In genomic region chr16:88941933-88942909, GRCh38 we compare ENCODE assay signal across 8 cellular contexts. TPM values are rescaled to one million over a fixed set of nuclear protein-coding genes. Genes with fewer than 3 reads are reported as not detected.
A peak's percentile ranks its signal among the peaks of the same experiment; 100 is the strongest.
DNase-seq lines count a peak whose midpoint lies in the region; ATAC-seq and TF ChIP-seq lines count a peak whose summit lies in the region.

No MANE protein-coding gene starts in this region.

- H3K4me1 Mint-ChIP-seq in natural killer cell treated with Interleukin-12 subunit alpha and Interleukin-12 subunit beta and Interleukin-15 and Interleukin-18, amount 100 ng/mL, for 72 hours (ENCODE audit: low read depth in 2 of 2): peaks cover 0 to 6% of the 10 kb centered on the region in 2 donors

- H3K4me3 ChIP-seq in effector memory CD4-positive, alpha-beta T cell (ENCODE audit: insufficient read depth, low read depth, low read length, poor library complexity, severe bottlenecking): no peak overlapping the region
- H3K4me3 ChIP-seq in transverse colon: peak overlapping the region in 3 of 4 donors; percentile 33 to 52 (median 45)

- DNase-seq in activated gamma-delta T cell treated with Interleukin-2 at 50 U/mL for 16 hours (peak; percentile 60), activated gamma-delta T cell (lab: John Stamatoyannopoulos, UW) (no peak), HuH-7.5 (ENCODE audit: low spot score) (peak; percentile 87), transverse colon (peak; percentile 69), kidney tubule cell (ENCODE audit: low spot score) (no peak)
- DNase-seq in activated CD4-positive, alpha-beta T cell treated with anti-CD3 and anti-CD28 coated beads, Interleukin-2, amount 50 U/mL, for 24 hours (ENCODE audit: low read depth in 1 of 2, low spot score in 1 of 2): peak; percentile 26 to 28
- DNase-seq in effector memory CD4-positive, alpha-beta T cell: peak; percentile 14 to 43 (median 15)
- no peak for DNase-seq in natural killer cell treated with Interleukin-12 subunit alpha and Interleukin-12 subunit beta and Interleukin-15 and Interleukin-18, amount 100 ng/mL, for 72 hours (ENCODE audit: low spot score)

- peak; percentile 65 to 69 for ATAC-seq in natural killer cell treated with Interleukin-12 subunit alpha and Interleukin-12 subunit beta and Interleukin-15 and Interleukin-18, amount 100 ng/mL, for 72 hours

- no peaks in the 10 kb centered on the region for H3K9me3 ChIP-seq in effector memory CD4-positive, alpha-beta T cell (ENCODE audit: control insufficient read depth, low read length)
- no peaks in the 10 kb centered on the region for H3K9me3 ChIP-seq in transverse colon

- H3K4me3 Mint-ChIP-seq in natural killer cell treated with Interleukin-12 subunit alpha and Interleukin-12 subunit beta and Interleukin-15 and Interleukin-18, amount 100 ng/mL, for 72 hours: peak overlapping the region; percentile 47

- H3K27ac ChIP-seq in effector memory CD4-positive, alpha-beta T cell (ENCODE audit: insufficient read depth, low read length, poor library complexity, severe bottlenecking): no peak overlapping the region
- peak overlapping the region in 1 of 4 donors; percentile 46 for H3K27ac ChIP-seq in transverse colon

- no peak for TF ChIP-seq POLR2A in transverse colon (IDR thresholded peaks at IDR 0.05)

- peak; percentile 47 to 70 (median 57) for TF ChIP-seq CTCF in transverse colon (IDR thresholded peaks at IDR 0.05)

- H3K27me3 Mint-ChIP-seq in natural killer cell treated with Interleukin-12 subunit alpha and Interleukin-12 subunit beta and Interleukin-15 and Interleukin-18, amount 100 ng/mL, for 72 hours: peaks cover 0 to 15% of the 10 kb centered on the region in 2 donors

- H3K36me3 ChIP-seq in effector memory CD4-positive, alpha-beta T cell (ENCODE audit: control insufficient read depth, insufficient read depth, low read length): no peaks in the 10 kb centered on the region
- no peaks in the 10 kb centered on the region for H3K36me3 ChIP-seq in transverse colon

- H3K36me3 Mint-ChIP-seq in natural killer cell treated with Interleukin-12 subunit alpha and Interleukin-12 subunit beta and Interleukin-15 and Interleukin-18, amount 100 ng/mL, for 72 hours: no peaks in the 10 kb centered on the region

- 31% methylated on average over 38 of the region's 51 CpGs; no CpG with 5 or more reads in 1 of the 2 donors for WGBS in transverse colon (ENCODE audit: low coverage in 1 of 2), 2 donors

- in situ Hi-C loops in transverse colon (cut with MboI; ENCODE audit: low pct_ligation_motif_present in 1 of 4, low pct_unique_long_range_greater_than_20kb in 1 of 4, low sequenced_read_pairs in 3 of 4): loop anchor here in 3 of 4 donors (25.0 kb wide), 2 partner anchors 220 to 270 kb away; partner anchors contain the start of genes CDH15 (in 2 of the 3), SLC22A31 (in 1 of the 3) and ZNF778 (in 1 of the 3)

- H3K27ac Mint-ChIP-seq in natural killer cell treated with Interleukin-12 subunit alpha and Interleukin-12 subunit beta and Interleukin-15 and Interleukin-18, amount 100 ng/mL, for 72 hours: no peak overlapping the region

- TF ChIP-seq EP300 in transverse colon (IDR thresholded peaks at IDR 0.05; ENCODE audit: low read depth): no peak

- peaks cover 49% of the 10 kb centered on the region for H3K27me3 ChIP-seq in effector memory CD4-positive, alpha-beta T cell (replicated peaks; ENCODE audit: control insufficient read depth, insufficient read depth, low read length, poor library complexity, severe bottlenecking)
- H3K27me3 ChIP-seq in transverse colon: peaks cover 75% of the 10 kb centered on the region

- H3K4me1 ChIP-seq in effector memory CD4-positive, alpha-beta T cell (ENCODE audit: control insufficient read depth, insufficient read depth, low read length, poor library complexity, severe bottlenecking): peaks cover 22% of the 10 kb centered on the region
- H3K4me1 ChIP-seq in transverse colon: peaks cover 5 to 36% (median 25%) of the 10 kb centered on the region in 4 donors

- intact Hi-C loops in transverse colon (cut with DNase I; ENCODE audit: low total_unique reads): loop anchor here (5.0 kb wide), 1 partner anchor 275 kb away; the partner anchor contains the start of gene ZNF778

- H3K9me3 Mint-ChIP-seq in natural killer cell treated with Interleukin-12 subunit alpha and Interleukin-12 subunit beta and Interleukin-15 and Interleukin-18, amount 100 ng/mL, for 72 hours: no peaks in the 10 kb centered on the region

RNA-seq across cellular contexts. Expression of gene CBFA2T3, which starts 34.8 kb away (rescaled TPM):
- total RNA-seq in natural killer cell treated with Interleukin-12 subunit alpha and Interleukin-12 subunit beta and Interleukin-15 and Interleukin-18, amount 100 ng/mL, for 72 hours: 1 to 10 TPM; 2.3 to 2.9 TPM
- total RNA-seq in transverse colon: 10 to 100 TPM in 1 of 4 donors, 1 to 10 TPM in 3; 4.0 to 18.5 (median 5.5) TPM

Comparison
In these comparisons a context has a peak if more than half of its experiments do, and no peak if none do; other contexts are left out.
1. DNase-seq: peak in activated gamma-delta T cell treated with Interleukin-2 at 50 U/mL for 16 hours (single experiment), HuH-7.5 (single experiment), activated CD4-positive, alpha-beta T cell treated with anti-CD3 and anti-CD28 coated beads, Interleukin-2, amount 50 U/mL, for 24 hours (2 of 2), effector memory CD4-positive, alpha-beta T cell (3 of 3) and transverse colon (single experiment); none in activated gamma-delta T cell (single experiment), natural killer cell treated with Interleukin-12 subunit alpha and Interleukin-12 subunit beta and Interleukin-15 and Interleukin-18, amount 100 ng/mL, for 72 hours (single experiment) and kidney tubule cell (single experiment).